Comparison of ENCODE assay signal across 32 cellular contexts in genomic region chr14:69760810-69761209, GRCh38. TPM values are rescaled to one million over a fixed set of nuclear protein-coding genes. Genes with fewer than 3 reads are reported as not detected.
DNase-seq lines count a peak whose midpoint lies in the region; ATAC-seq, FAIRE-seq and TF ChIP-seq lines count a peak whose summit lies in the region.
"Had no signal": no experiment of that assay in that cellular context is flagged by ENCODE, and none has a peak within 500 bp of the region (broad histone marks: within the 10 kb centered on the region; RNA-seq: fewer than 3 reads in every experiment).

No MANE protein-coding gene starts in this region.

- ATAC-seq in naive thymus-derived CD4-positive, alpha-beta T cell = peak; percentile 33
- ATAC-seq in GM19351 (IDR thresholded peaks at IDR 0.05; ENCODE audit: unreplicated experiment) = no peak
- ATAC-seq: activated CD8-positive, alpha-beta T cell treated with anti-CD3 and anti-CD28 coated beads for 36 hours; left colon had no signal

- DNase-seq in KBM-7 (peak; percentile 65), NCI-H226 (peak; percentile 67), astrocyte (ENCODE audit: low read depth) (no peak), Caco-2 (no peak), HAP-1 (ENCODE audit: low spot score in 2 of 2) (no peak)
- no peak for DNase-seq in naive thymus-derived CD4-positive, alpha-beta T cell
- DNase-seq: activated CD4-positive, CD25-positive, alpha-beta regulatory T cell treated with anti-CD3 and anti-CD28 coated beads, Interleukin-2, amount 50 U/mL, for 72 hours; activated CD8-positive, alpha-beta T cell treated with anti-CD3 and anti-CD28 coated beads for 36 hours; activated effector memory CD4-positive, alpha-beta T cell treated with Interleukin-2 at 50 U/mL for 16 hours; CD4-positive, alpha-beta memory T cell; DMS153; effector CD8-positive, alpha-beta T cell; foreskin melanocyte; GM23248; HFFc6; left colon; mesenchymal stem cell; naive B cell; NCI-H1694; NCI-H2171 treated with DMSO at 0.1 percent for 48 hours; NCI-H526 treated with DMSO at 0.1 percent for 48 hours; occipital lobe; retina; stimulated activated CD4-positive, alpha-beta T cell treated with anti-CD3 and anti-CD28 coated beads, Interleukin-4, amount 100 ng/mL, for 24 hours; stimulated activated naive CD4-positive, alpha-beta T cell had no signal

- no peak overlapping the region for H2AFZ ChIP-seq in astrocyte (ENCODE audit: low read depth, low read length)
- H2AFZ ChIP-seq: GM23248 had no signal

- POLR2A ChIA-PET in naive thymus-derived CD4-positive, alpha-beta T cell (lab: Charles Lee) = interaction anchor here (0.6 to 1.8 kb wide), 3 partner anchors 8 to 149 kb away, joined by 3 to 5 read pairs (median 3); no protein-coding TSS in a partner anchor
- POLR2A ChIA-PET in Caco-2 (lab: Charles Lee) = no interaction called here

- peaks cover under 1% of the 10 kb centered on the region for H3K4me1 Mint-ChIP-seq in astrocyte (ENCODE audit: low read depth, unreplicated experiment)
- peaks cover 15 to 51% (median 36%) of the 10 kb centered on the region in 7 donors for H3K4me1 Mint-ChIP-seq in naive thymus-derived CD4-positive, alpha-beta T cell
- peaks cover 8% of the 10 kb centered on the region for H3K4me1 Mint-ChIP-seq in Caco-2 (ENCODE audit: low read depth, unreplicated experiment)

- no peak overlapping the region for H3K27ac Mint-ChIP-seq in astrocyte (ENCODE audit: unreplicated experiment)
- peak overlapping the region in 1 of 9 donors; percentile 62 for H3K27ac Mint-ChIP-seq in naive thymus-derived CD4-positive, alpha-beta T cell
- no peak overlapping the region for H3K27ac Mint-ChIP-seq in Caco-2 (ENCODE audit: unreplicated experiment)
- H3K27ac Mint-ChIP-seq: activated CD8-positive, alpha-beta T cell treated with anti-CD3 and anti-CD28 coated beads for 36 hours; CD4-positive, alpha-beta memory T cell; HFFc6 had no signal

- H3K27me3 ChIP-seq in astrocyte (ENCODE audit: insufficient read depth, low read length) (no peaks in the 10 kb centered on the region), Caco-2 (replicated peaks; ENCODE audit: control insufficient read depth, insufficient read depth, low read length) (no peaks in the 10 kb centered on the region), HAP-1 (ENCODE audit: low read depth) (no peaks in the 10 kb centered on the region)
- H3K27me3 ChIP-seq in naive thymus-derived CD4-positive, alpha-beta T cell (ENCODE audit: control insufficient read depth in 2 of 2, insufficient read depth in 2 of 2, low read length in 2 of 2) = no peaks in the 10 kb centered on the region
- H3K27me3 ChIP-seq: vagina had no signal

- TF ChIP-seq CTCF in astrocyte (IDR thresholded peaks at IDR 0.05; ENCODE audit: insufficient read depth, low read depth, low read length) (no peak), Caco-2 (IDR thresholded peaks at IDR 0.05; ENCODE audit: insufficient read depth in 1 of 2, low read depth in 1 of 2, low read length in 1 of 2, severe bottlenecking in 1 of 2, unreplicated experiment in 1 of 2) (no peak)

- no TSS peak for BruUV-seq in Caco-2 (replicated peaks; lab: Mats Ljungman, UMichigan)

- in situ Hi-C loops in KBM-7 (cut with MboI; ENCODE audit: low pct_unique_long_range_greater_than_20kb, low sequenced_read_pairs) (no loop called here), HAP-1 (cut with MboI; ENCODE audit: low sequenced_read_pairs) (no loop called here)

- H3K36me3 Mint-ChIP-seq in astrocyte (ENCODE audit: low read depth, unreplicated experiment) = no peaks in the 10 kb centered on the region
- H3K36me3 Mint-ChIP-seq in naive thymus-derived CD4-positive, alpha-beta T cell = peaks cover 0 to 6% (median 0%) of the 10 kb centered on the region in 5 donors
- H3K36me3 Mint-ChIP-seq in Caco-2 (ENCODE audit: insufficient read depth, unreplicated experiment) = no peaks in the 10 kb centered on the region
- H3K36me3 Mint-ChIP-seq: CD4-positive, alpha-beta memory T cell; IgD-negative memory B cell; naive B cell had no signal

- H3K4me2 ChIP-seq in astrocyte (ENCODE audit: low read length) = peak overlapping the region; percentile 26

- H3K9me3 Mint-ChIP-seq in astrocyte (ENCODE audit: unreplicated experiment) (peaks cover 5% of the 10 kb centered on the region), Caco-2 (ENCODE audit: unreplicated experiment) (no peaks in the 10 kb centered on the region)
- peaks cover 0 to 4% (median 0%) of the 10 kb centered on the region in 11 donors for H3K9me3 Mint-ChIP-seq in naive thymus-derived CD4-positive, alpha-beta T cell
- H3K9me3 Mint-ChIP-seq: HFFc6, IgD-negative memory B cell had no signal

- H3K36me3 ChIP-seq in astrocyte (ENCODE audit: insufficient read depth, low read length) (no peaks in the 10 kb centered on the region), Caco-2 (ENCODE audit: control insufficient read depth, insufficient read depth, low read length) (no peaks in the 10 kb centered on the region), HAP-1 (replicated peaks) (no peaks in the 10 kb centered on the region)
- H3K36me3 ChIP-seq in naive thymus-derived CD4-positive, alpha-beta T cell (ENCODE audit: control insufficient read depth in 2 of 3, insufficient read depth in 3 of 3, low read length in 3 of 3) = no peaks in the 10 kb centered on the region
- H3K36me3 ChIP-seq: vagina had no signal

- H3K79me2 ChIP-seq in astrocyte (ENCODE audit: insufficient read depth, low read length) = no peaks in the 10 kb centered on the region

- H3K27me3 Mint-ChIP-seq in astrocyte (ENCODE audit: low read depth, unreplicated experiment) (no peaks in the 10 kb centered on the region), Caco-2 (ENCODE audit: insufficient read depth, unreplicated experiment) (no peaks in the 10 kb centered on the region)
- no peaks in the 10 kb centered on the region for H3K27me3 Mint-ChIP-seq in naive thymus-derived CD4-positive, alpha-beta T cell
- H3K27me3 Mint-ChIP-seq: activated CD8-positive, alpha-beta T cell treated with anti-CD3 and anti-CD28 coated beads for 36 hours; CD4-positive, alpha-beta memory T cell; IgD-negative memory B cell had no signal

- intact Hi-C loops in naive thymus-derived CD4-positive, alpha-beta T cell (cut with micrococcal nuclease) = loop anchor here (10.0 kb wide), 4 partner anchors 76 to 894 kb away; partner anchors contain the start of gene ACTN1 (in 1 of the 2)
- intact Hi-C loops in Caco-2 (cut with micrococcal nuclease; ENCODE audit: unreplicated experiment) = no loop called here

- H3K4me1 ChIP-seq in astrocyte (ENCODE audit: insufficient read depth, low read length) = peaks cover 4% of the 10 kb centered on the region
- peaks cover 0 to 14% of the 10 kb centered on the region in 2 donors for H3K4me1 ChIP-seq in naive thymus-derived CD4-positive, alpha-beta T cell (ENCODE audit: control insufficient read depth in 2 of 2, insufficient read depth in 2 of 2, low read length in 2 of 2)
- H3K4me1 ChIP-seq in Caco-2 = peaks cover 11% of the 10 kb centered on the region
- no peaks in the 10 kb centered on the region for H3K4me1 ChIP-seq in HAP-1
- H3K4me1 ChIP-seq: vagina had no signal

- no peak for FAIRE-seq in astrocyte (lab: Jason Lieb, UNC)

- no peaks in the 10 kb centered on the region for H4K20me1 ChIP-seq in astrocyte (ENCODE audit: insufficient read depth, low read length)

- H3K4me3 Mint-ChIP-seq in astrocyte (ENCODE audit: unreplicated experiment) = no peak overlapping the region
- H3K4me3 Mint-ChIP-seq in naive thymus-derived CD4-positive, alpha-beta T cell = peak overlapping the region in 1 of 10 donors; percentile 30
- no peak overlapping the region for H3K4me3 Mint-ChIP-seq in Caco-2 (ENCODE audit: unreplicated experiment)
- H3K4me3 Mint-ChIP-seq: activated CD8-positive, alpha-beta T cell treated with anti-CD3 and anti-CD28 coated beads for 36 hours; CD4-positive, alpha-beta memory T cell; HFFc6; IgD-negative memory B cell; naive B cell had no signal

- no peak overlapping the region for H3K4me3 ChIP-seq in astrocyte (ENCODE audit: insufficient read depth, low read depth, low read length)
- H3K4me3 ChIP-seq in naive thymus-derived CD4-positive, alpha-beta T cell (ENCODE audit: low read length) = no peak overlapping the region
- no peak overlapping the region for H3K4me3 ChIP-seq in Caco-2 (ENCODE audit: low read depth, low read length)
- no peak overlapping the region for H3K4me3 ChIP-seq in HAP-1
- H3K4me3 ChIP-seq: GM23248, vagina had no signal

- H3K9me3 ChIP-seq in astrocyte (ENCODE audit: insufficient read depth, low read depth, low read length) (no peaks in the 10 kb centered on the region), Caco-2 (no peaks in the 10 kb centered on the region; the same call in 1 of the 2 replicates), HAP-1 (no peaks in the 10 kb centered on the region)
- H3K9me3 ChIP-seq in naive thymus-derived CD4-positive, alpha-beta T cell (ENCODE audit: control insufficient read depth in 2 of 3, low read length in 3 of 3) = no peaks in the 10 kb centered on the region
- H3K9me3 ChIP-seq: vagina had no signal

- H3K9ac ChIP-seq in astrocyte (ENCODE audit: low read length) = no peak overlapping the region
- H3K9ac ChIP-seq: GM23248 had no signal

- CTCF ChIA-PET in naive thymus-derived CD4-positive, alpha-beta T cell (lab: Charles Lee) = no interaction called here
- CTCF ChIA-PET in Caco-2 (lab: Charles Lee) = no interaction called here

- no peak overlapping the region for H3K27ac ChIP-seq in astrocyte (ENCODE audit: low read depth, low read length)
- no peak overlapping the region for H3K27ac ChIP-seq in naive thymus-derived CD4-positive, alpha-beta T cell (ENCODE audit: low read depth, low read length)
- H3K27ac ChIP-seq: GM23248, vagina had no signal

RNA-seq across cellular contexts. Expression of gene SRSF5, which starts 6.1 kb away (rescaled TPM):
- total RNA-seq in astrocyte (195 and 203 TPM in 2 replicates), Caco-2 (2022) (264 and 310 TPM in 2 replicates)
- 1,000 to 10,000 TPM in 4 of 5 experiments, 100 to 1,000 TPM in 1; 355 to 1,361 (median 1,191) TPM for total RNA-seq in naive thymus-derived CD4-positive, alpha-beta T cell
- 1,000 to 10,000 TPM; 1,397 to 1,617 TPM for polyA plus RNA-seq in naive thymus-derived CD4-positive, alpha-beta T cell

RNA-seq across cellular contexts. Expression of gene SLC10A1, which starts 36.2 kb away (rescaled TPM):
- not detected in 2 replicates for total RNA-seq in astrocyte
- total RNA-seq in naive thymus-derived CD4-positive, alpha-beta T cell = not detected
- under 1 TPM in 1 of 2 donors, not detected in 1; 0.14 TPM for polyA plus RNA-seq in naive thymus-derived CD4-positive, alpha-beta T cell
- total RNA-seq in Caco-2 (2022) = 2.6 and 3.8 TPM in 2 replicates
- total RNA-seq: activated CD8-positive, alpha-beta T cell treated with anti-CD3 and anti-CD28 coated beads for 36 hours; CD4-positive, alpha-beta memory T cell; chondrocyte; esophagus mucosa; G401; GM23248; HFFc6; left colon; occipital lobe; temporal lobe; vagina had no signal
- polyA plus RNA-seq: CD4-positive, alpha-beta memory T cell; GM23248; IgD-negative memory B cell had no signal

Comparison
In these comparisons a context has a peak if more than half of its experiments do, and no peak if none do; other contexts are left out.
1. DNase-seq: peak in KBM-7 (single experiment) and NCI-H226 (single experiment); none in astrocyte (single experiment), naive thymus-derived CD4-positive, alpha-beta T cell (0 of 9), Caco-2 (0 of 2) and HAP-1 (0 of 2).